ENCODE assay signal across 1 cellular context in the genomic region with DNA sequence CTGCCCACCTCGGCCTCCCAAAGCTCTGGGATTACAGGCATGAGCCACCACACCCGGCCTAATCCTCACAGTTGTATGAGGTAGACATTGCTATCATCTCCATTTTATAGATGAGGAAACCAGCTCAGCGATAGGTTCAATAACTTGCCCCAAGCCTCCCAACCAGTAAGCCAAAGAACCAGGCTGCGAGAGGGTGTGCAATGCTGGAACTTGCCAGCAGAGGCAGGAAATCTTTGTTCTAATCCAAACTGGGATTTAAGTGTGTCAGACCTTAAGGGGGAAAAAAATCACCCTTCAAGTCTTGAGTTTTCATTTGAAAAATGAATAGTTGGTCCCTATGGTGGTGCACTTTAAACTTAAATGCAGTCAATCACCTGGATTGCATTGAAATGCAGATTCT.
TF ChIP-seq lines count a peak whose summit lies in the region.

No MANE protein-coding gene starts in this region.

TF ChIP-seq in IMR-90, 13 proteins besides CTCF, POLR2A, EP300 and RAD21:
- TF ChIP-seq SMC3 (IDR thresholded peaks at IDR 0.05; ENCODE audit: low read depth, low read length) (0 out of 2 replicates have a peak, but pooled peaks have one; percentile 10), CHD1 (IDR thresholded peaks at IDR 0.05; ENCODE audit: low read depth, low read length) (no peak)
